In the genomic region with DNA sequence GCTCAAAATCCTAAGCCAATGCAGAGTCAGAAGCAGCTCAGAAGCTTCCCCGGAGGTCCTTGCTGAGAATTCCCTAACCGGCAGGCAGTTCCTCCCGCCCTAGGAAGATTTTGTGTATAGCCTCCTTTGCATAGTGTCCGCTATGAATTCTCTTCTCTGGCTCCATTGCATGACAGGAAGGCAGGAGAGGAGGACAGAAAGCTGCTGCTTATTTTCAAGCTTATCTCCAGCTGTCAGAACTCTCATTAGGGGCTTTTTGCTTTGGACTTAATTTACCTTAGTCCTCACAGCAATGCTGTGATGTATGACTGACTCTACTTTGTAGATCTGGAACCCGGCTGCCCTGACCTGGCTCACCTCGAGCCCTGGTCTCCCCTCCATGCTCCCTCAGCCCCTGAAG, we compare ENCODE assay signal across 18 cellular contexts.
"Had no signal": no experiment of that assay in that cellular context is flagged by ENCODE, and none has a peak within 500 bp of the region (broad histone marks: within the 10 kb centered on the region; RNA-seq: fewer than 3 reads in every experiment).

No MANE protein-coding gene starts in this region.

- H3K36me3 Mint-ChIP-seq: activated CD4-positive, alpha-beta memory T cell treated with anti-CD3 and anti-CD28 coated beads for 36 hours; activated CD8-positive, alpha-beta memory T cell treated with anti-CD3 and anti-CD28 coated beads, Interleukin-2, amount 10 ng/mL, durations not matched to agents 7 days and 5 days; brain had no signal

- H3K27ac Mint-ChIP-seq: activated CD4-positive, alpha-beta memory T cell treated with anti-CD3 and anti-CD28 coated beads for 36 hours; activated CD4-positive, alpha-beta T cell treated with anti-CD3 and anti-CD28 coated beads for 36 hours; activated CD8-positive, alpha-beta memory T cell treated with anti-CD3 and anti-CD28 coated beads, Interleukin-2, amount 10 ng/mL, durations not matched to agents 7 days and 5 days; activated naive CD4-positive, alpha-beta T cell treated with anti-CD3 and anti-CD28 coated beads, Interleukin-2, amount 50 U/mL, for 24 hours; naive thymus-derived CD4-positive, alpha-beta T cell had no signal

- H3K4me1 ChIP-seq: parathyroid adenoma, transverse colon had no signal

- H3K36me3 ChIP-seq: lower lobe of right lung, transverse colon, WERI-Rb-1 had no signal

- ATAC-seq: activated CD4-positive, alpha-beta T cell treated with anti-CD3 and anti-CD28 coated beads for 36 hours; activated CD8-positive, alpha-beta memory T cell treated with anti-CD3 and anti-CD28 coated beads, Interleukin-2, amount 10 ng/mL, durations not matched to agents 7 days and 5 days; lower lobe of right lung; naive thymus-derived CD4-positive, alpha-beta T cell had no signal

- H3K4me1 Mint-ChIP-seq: activated CD4-positive, alpha-beta T cell treated with anti-CD3 and anti-CD28 coated beads for 36 hours; activated CD8-positive, alpha-beta memory T cell treated with anti-CD3 and anti-CD28 coated beads, Interleukin-2, amount 10 ng/mL, durations not matched to agents 7 days and 5 days; activated naive CD4-positive, alpha-beta T cell treated with anti-CD3 and anti-CD28 coated beads, Interleukin-2, amount 50 U/mL, for 24 hours; naive thymus-derived CD4-positive, alpha-beta T cell had no signal

- DNase-seq: activated CD4-positive, alpha-beta memory T cell treated with anti-CD3 and anti-CD28 coated beads for 36 hours; activated CD4-positive, alpha-beta T cell treated with anti-CD3 and anti-CD28 coated beads for 36 hours; activated CD8-positive, alpha-beta memory T cell treated with anti-CD3 and anti-CD28 coated beads, Interleukin-2, amount 10 ng/mL, durations not matched to agents 7 days and 5 days; activated T-cell treated with anti-CD3 and anti-CD28 coated beads, Interleukin-2, amount 50 U/mL, for 1 hour; effector memory CD4-positive, alpha-beta T cell; glutamatergic neuron; lower lobe of right lung; mucosa of descending colon; naive thymus-derived CD4-positive, alpha-beta T cell; stimulated activated CD4-positive, alpha-beta T cell treated with anti-CD3 and anti-CD28 coated beads, Interleukin-15, amount 100 ng/mL, for 24 hours; stimulated activated CD4-positive, alpha-beta T cell treated with anti-CD3 and anti-CD28 coated beads, Interleukin-4, amount 100 ng/mL, for 24 hours; stimulated activated naive CD4-positive, alpha-beta T cell; transverse colon; WERI-Rb-1 had no signal

- H3K27ac ChIP-seq: foreskin keratinocyte, lower lobe of right lung, parathyroid adenoma, transverse colon, WERI-Rb-1 had no signal

- H3K9me3 Mint-ChIP-seq: activated naive CD4-positive, alpha-beta T cell treated with anti-CD3 and anti-CD28 coated beads, Interleukin-2, amount 50 U/mL, for 24 hours had no signal

- H3K4me3 ChIP-seq: lower lobe of right lung, mucosa of descending colon, transverse colon had no signal

- H3K9me3 ChIP-seq: lower lobe of right lung, mucosa of descending colon, transverse colon had no signal

- H3K27me3 Mint-ChIP-seq: activated CD4-positive, alpha-beta T cell treated with anti-CD3 and anti-CD28 coated beads for 36 hours had no signal

- H3K27me3 ChIP-seq: foreskin keratinocyte, transverse colon had no signal

- H3K4me3 Mint-ChIP-seq: activated CD4-positive, alpha-beta memory T cell treated with anti-CD3 and anti-CD28 coated beads for 36 hours; activated CD4-positive, alpha-beta T cell treated with anti-CD3 and anti-CD28 coated beads for 36 hours; activated CD8-positive, alpha-beta memory T cell treated with anti-CD3 and anti-CD28 coated beads, Interleukin-2, amount 10 ng/mL, durations not matched to agents 7 days and 5 days; activated naive CD4-positive, alpha-beta T cell treated with anti-CD3 and anti-CD28 coated beads, Interleukin-2, amount 50 U/mL, for 24 hours; brain; naive thymus-derived CD4-positive, alpha-beta T cell had no signal
